8 cellular contexts compared by ENCODE assay signal in the genomic region with DNA sequence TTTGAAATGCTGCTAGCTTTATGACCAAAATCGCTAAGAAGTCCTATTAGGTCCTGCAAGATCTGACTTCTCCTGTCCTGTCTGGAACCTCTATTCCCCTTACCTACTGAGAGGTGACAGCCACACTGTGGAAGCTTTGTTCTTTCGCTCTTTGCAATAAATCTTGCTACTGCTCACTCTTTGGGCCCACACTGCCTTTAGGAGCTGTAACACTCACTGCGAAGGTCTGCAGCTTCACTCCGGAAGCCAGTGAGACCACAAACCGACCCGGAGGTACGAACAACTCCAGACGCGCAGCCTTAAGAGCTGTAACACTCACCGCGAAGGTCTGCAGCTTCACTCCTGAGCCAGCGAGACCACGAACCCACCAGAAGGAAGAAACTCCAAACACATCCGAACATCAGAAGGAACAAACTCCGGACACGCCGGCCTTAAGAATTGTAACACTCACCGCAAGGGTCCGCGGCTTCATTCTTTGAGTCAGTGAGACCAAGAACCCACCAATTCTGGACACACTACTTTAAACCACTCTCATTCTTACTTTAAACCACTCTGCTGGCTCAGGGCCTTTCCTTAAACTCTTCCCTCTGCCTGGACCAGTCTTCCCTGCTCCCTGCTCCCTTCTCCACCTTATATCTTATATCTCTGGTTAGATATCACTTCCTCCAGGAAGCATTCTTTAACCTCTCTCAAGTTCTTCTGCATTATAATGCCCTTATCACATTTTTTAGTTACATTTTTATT. TPM values are rescaled to one million over a fixed set of nuclear protein-coding genes. Genes with fewer than 3 reads are reported as not detected.
DNase-seq lines count a peak whose midpoint lies in the region; ATAC-seq and TF ChIP-seq lines count a peak whose summit lies in the region.
"Not testable (repeated sequence)": the region's sequence is repeated elsewhere in the genome, so short reads cannot be mapped to it uniquely, and the experiment has no call there.

No MANE protein-coding gene starts in this region.

- peak in 1 of 3 donors; percentile 48 for DNase-seq in CD4-positive, CD25-positive, alpha-beta regulatory T cell
- not testable (repeated sequence) for DNase-seq in T-helper 2 cell treated with Interferon-gamma antibody and Interleukin-4, amounts not matched to agents 5 μg/mL and 100 μg/mL, for 36 hours (ENCODE audit: low spot score); central memory CD8-positive, alpha-beta T cell (ENCODE audit: low spot score in 2 of 2); natural killer cell treated with Interleukin-12 subunit alpha and Interleukin-12 subunit beta and Interleukin-15 and Interleukin-18, amount 100 ng/mL, for 72 hours (ENCODE audit: low spot score)
- DNase-seq in activated CD8-positive, alpha-beta T cell treated with anti-CD3 and anti-CD28 coated beads for 36 hours = peak; percentile 52
- peak; percentile 3 for DNase-seq in activated T-helper 9 cell treated with anti-CD3 and anti-CD28 coated beads, Interleukin-2, amount 50 U/mL, for 16 hours (ENCODE audit: low read depth)
- peak; percentile 7 for DNase-seq in stimulated activated naive CD8-positive, alpha-beta T cell treated with anti-CD3 and anti-CD28 coated beads, Interleukin-15, Interleukin-2, amounts not matched to agents 100 U/mL and 50 U/mL, for 24 hours

- peak overlapping the region in 3 of 4 donors; percentile 28 to 71 (median 56) for H3K4me3 Mint-ChIP-seq in CD4-positive, CD25-positive, alpha-beta regulatory T cell
- H3K4me3 Mint-ChIP-seq in T-helper 2 cell treated with Interferon-gamma antibody and Interleukin-4, amounts not matched to agents 5 μg/mL and 100 μg/mL, for 36 hours = peak overlapping the region; percentile 42
- H3K4me3 Mint-ChIP-seq in activated CD8-positive, alpha-beta T cell treated with anti-CD3 and anti-CD28 coated beads for 36 hours = peak overlapping the region; percentile 54
- H3K4me3 Mint-ChIP-seq in central memory CD8-positive, alpha-beta T cell = peak overlapping the region; percentile 34
- H3K4me3 Mint-ChIP-seq in natural killer cell treated with Interleukin-12 subunit alpha and Interleukin-12 subunit beta and Interleukin-15 and Interleukin-18, amount 100 ng/mL, for 72 hours = peak overlapping the region; percentile 52

- peak overlapping the region in 2 of 3 donors; percentile 57 to 70 for H3K27ac Mint-ChIP-seq in CD4-positive, CD25-positive, alpha-beta regulatory T cell
- H3K27ac Mint-ChIP-seq in T-helper 2 cell treated with Interferon-gamma antibody and Interleukin-4, amounts not matched to agents 5 μg/mL and 100 μg/mL, for 36 hours = not testable (repeated sequence)
- H3K27ac Mint-ChIP-seq in activated CD8-positive, alpha-beta T cell treated with anti-CD3 and anti-CD28 coated beads for 36 hours = peak overlapping the region; percentile 16
- H3K27ac Mint-ChIP-seq in central memory CD8-positive, alpha-beta T cell (ENCODE audit: low read depth) = peak overlapping the region; percentile 1
- H3K27ac Mint-ChIP-seq in natural killer cell treated with Interleukin-12 subunit alpha and Interleukin-12 subunit beta and Interleukin-15 and Interleukin-18, amount 100 ng/mL, for 72 hours = peak overlapping the region; percentile 63 to 90

- POLR2A ChIA-PET in activated CD8-positive, alpha-beta T cell treated with anti-CD3 and anti-CD28 coated beads for 36 hours (lab: Charles Lee) = not testable (repeated sequence)

- peaks cover 12% of the 10 kb centered on the region for H3K27me3 Mint-ChIP-seq in CD4-positive, CD25-positive, alpha-beta regulatory T cell
- peaks cover 14% of the 10 kb centered on the region for H3K27me3 Mint-ChIP-seq in T-helper 2 cell treated with Interferon-gamma antibody and Interleukin-4, amounts not matched to agents 5 μg/mL and 100 μg/mL, for 36 hours (ENCODE audit: low read depth)
- H3K27me3 Mint-ChIP-seq in activated CD8-positive, alpha-beta T cell treated with anti-CD3 and anti-CD28 coated beads for 36 hours; natural killer cell treated with Interleukin-12 subunit alpha and Interleukin-12 subunit beta and Interleukin-15 and Interleukin-18, amount 100 ng/mL, for 72 hours: not testable (repeated sequence)
- H3K27me3 Mint-ChIP-seq in central memory CD8-positive, alpha-beta T cell = peaks cover 17% of the 10 kb centered on the region

- not testable (repeated sequence) for H3K36me3 Mint-ChIP-seq in CD4-positive, CD25-positive, alpha-beta regulatory T cell; T-helper 2 cell treated with Interferon-gamma antibody and Interleukin-4, amounts not matched to agents 5 μg/mL and 100 μg/mL, for 36 hours (ENCODE audit: low read depth); activated CD8-positive, alpha-beta T cell treated with anti-CD3 and anti-CD28 coated beads for 36 hours (ENCODE audit: low read depth); central memory CD8-positive, alpha-beta T cell (ENCODE audit: insufficient read depth); natural killer cell treated with Interleukin-12 subunit alpha and Interleukin-12 subunit beta and Interleukin-15 and Interleukin-18, amount 100 ng/mL, for 72 hours

- CTCF ChIA-PET in activated CD8-positive, alpha-beta T cell treated with anti-CD3 and anti-CD28 coated beads for 36 hours (lab: Charles Lee) = not testable (repeated sequence)

- not testable (repeated sequence) for H3K4me1 ChIP-seq in CD4-positive, CD25-positive, alpha-beta regulatory T cell (ENCODE audit: control insufficient read depth, insufficient read depth, low read length, poor library complexity, severe bottlenecking)

- peaks cover 0 to 20% (median 5%) of the 10 kb centered on the region in 4 donors for H3K4me1 Mint-ChIP-seq in CD4-positive, CD25-positive, alpha-beta regulatory T cell
- H3K4me1 Mint-ChIP-seq in T-helper 2 cell treated with Interferon-gamma antibody and Interleukin-4, amounts not matched to agents 5 μg/mL and 100 μg/mL, for 36 hours (ENCODE audit: low read depth); central memory CD8-positive, alpha-beta T cell: not testable (repeated sequence)
- H3K4me1 Mint-ChIP-seq in activated CD8-positive, alpha-beta T cell treated with anti-CD3 and anti-CD28 coated beads for 36 hours (ENCODE audit: low read depth) = peaks cover 19% of the 10 kb centered on the region
- H3K4me1 Mint-ChIP-seq in natural killer cell treated with Interleukin-12 subunit alpha and Interleukin-12 subunit beta and Interleukin-15 and Interleukin-18, amount 100 ng/mL, for 72 hours (ENCODE audit: low read depth in 2 of 2) = peaks cover 30 to 39% of the 10 kb centered on the region in 2 donors

- H3K4me3 ChIP-seq in CD4-positive, CD25-positive, alpha-beta regulatory T cell (ENCODE audit: low read depth, low read length) = peak overlapping the region; percentile 39

- H3K36me3 ChIP-seq in CD4-positive, CD25-positive, alpha-beta regulatory T cell (ENCODE audit: control insufficient read depth, insufficient read depth, low read length) = not testable (repeated sequence)

- not testable (repeated sequence) for H3K9me3 Mint-ChIP-seq in CD4-positive, CD25-positive, alpha-beta regulatory T cell; T-helper 2 cell treated with Interferon-gamma antibody and Interleukin-4, amounts not matched to agents 5 μg/mL and 100 μg/mL, for 36 hours; activated CD8-positive, alpha-beta T cell treated with anti-CD3 and anti-CD28 coated beads for 36 hours; central memory CD8-positive, alpha-beta T cell; natural killer cell treated with Interleukin-12 subunit alpha and Interleukin-12 subunit beta and Interleukin-15 and Interleukin-18, amount 100 ng/mL, for 72 hours

- not testable (repeated sequence) for ATAC-seq in CD4-positive, CD25-positive, alpha-beta regulatory T cell (ENCODE audit: low read depth in 2 of 2); stimulated activated naive CD8-positive, alpha-beta T cell treated with anti-CD3 and anti-CD28 coated beads, Interleukin-15, Interleukin-2, amounts not matched to agents 100 U/mL and 50 U/mL, for 24 hours
- peak; percentile 72 for ATAC-seq in HG03066 (IDR thresholded peaks at IDR 0.05; ENCODE audit: low read depth, unreplicated experiment)
- peak; percentile 34 for ATAC-seq in activated CD8-positive, alpha-beta T cell treated with anti-CD3 and anti-CD28 coated beads for 36 hours
- ATAC-seq in central memory CD8-positive, alpha-beta T cell (replicated peaks; ENCODE audit: extremely low read depth, poor library complexity, severe bottlenecking) = peak; percentile 40
- ATAC-seq in natural killer cell treated with Interleukin-12 subunit alpha and Interleukin-12 subunit beta and Interleukin-15 and Interleukin-18, amount 100 ng/mL, for 72 hours = peak in 1 of 2 donors; percentile 60

- intact Hi-C loops in activated CD8-positive, alpha-beta T cell treated with anti-CD3 and anti-CD28 coated beads for 36 hours (cut with micrococcal nuclease) = not testable (repeated sequence)

- H3K27me3 ChIP-seq in CD4-positive, CD25-positive, alpha-beta regulatory T cell (ENCODE audit: control insufficient read depth, insufficient read depth, low read length) = not testable (repeated sequence)

- not testable (repeated sequence) for TF ChIP-seq CTCF in activated CD8-positive, alpha-beta T cell treated with anti-CD3 and anti-CD28 coated beads for 36 hours (IDR thresholded peaks at IDR 0.05)

- H3K9me3 ChIP-seq in CD4-positive, CD25-positive, alpha-beta regulatory T cell (ENCODE audit: control insufficient read depth in 2 of 2, low read length in 2 of 2) = not testable (repeated sequence)

- not testable (repeated sequence) for H3K27ac ChIP-seq in CD4-positive, CD25-positive, alpha-beta regulatory T cell (ENCODE audit: insufficient read depth, low read length, poor library complexity, severe bottlenecking)

RNA-seq across cellular contexts. Expression of gene ARSJ, which starts 25.2 kb away (rescaled TPM):
- total RNA-seq in CD4-positive, CD25-positive, alpha-beta regulatory T cell = not detected
- not detected for polyA plus RNA-seq in CD4-positive, CD25-positive, alpha-beta regulatory T cell
- not detected for total RNA-seq in activated CD8-positive, alpha-beta T cell treated with anti-CD3 and anti-CD28 coated beads for 36 hours
- total RNA-seq in natural killer cell treated with Interleukin-12 subunit alpha and Interleukin-12 subunit beta and Interleukin-15 and Interleukin-18, amount 100 ng/mL, for 72 hours = under 1 TPM in 1 of 2 donors, not detected in 1; 0.24 TPM
